Comparison of ENCODE assay signal across 1 cellular context in genomic region chr6:105045546-105045945, GRCh38.
TF ChIP-seq lines count a peak whose summit lies in the region.

No MANE protein-coding gene starts in this region.

TF ChIP-seq in HepG2, 621 proteins besides CTCF, POLR2A, EP300 and RAD21 (continued from another document and continues in another):
- peak; percentile 60 for TF ChIP-seq ARID5B (CRISPR knock-in tag; IDR thresholded peaks at IDR 0.05)
- no peak for TF ChIP-seq ZFP36 (IDR thresholded peaks at IDR 0.05; ENCODE audit: borderline replicate concordance, low read depth, low read length, partially characterized antibody)
- 0 out of 2 replicates have a peak, but pooled peaks have one; percentile 31 for TF ChIP-seq SMARCC2 (IDR thresholded peaks at IDR 0.05)
- TF ChIP-seq IRF2 (CRISPR knock-in tag; IDR thresholded peaks at IDR 0.05), result peak; percentile 19; the same call in 1 of the 2 replicates
- TF ChIP-seq RFX1 (IDR thresholded peaks at IDR 0.05), result no peak
- peak; percentile 88 for TF ChIP-seq FOSL2 (CRISPR knock-in tag; IDR thresholded peaks at IDR 0.05)
- TF ChIP-seq ZNF18 (CRISPR knock-in tag; IDR thresholded peaks at IDR 0.05; ENCODE audit: insufficient replicate concordance), result no peak
- no peak for TF ChIP-seq ZNF615 (CRISPR knock-in tag; IDR thresholded peaks at IDR 0.05; ENCODE audit: borderline replicate concordance)
- TF ChIP-seq HOMEZ (CRISPR knock-in tag; IDR thresholded peaks at IDR 0.05; ENCODE audit: low read depth), result peak; percentile 67; the same call in 1 of the 2 replicates
- peak; percentile 71; the same call in 1 of the 2 replicates for TF ChIP-seq AHDC1 (CRISPR knock-in tag; IDR thresholded peaks at IDR 0.05; ENCODE audit: borderline replicate concordance)
- TF ChIP-seq RARA (CRISPR knock-in tag; IDR thresholded peaks at IDR 0.05), result peak; percentile 50; the same call in 1 of the 2 replicates
- no peak; the same call in 1 of the 2 replicates for TF ChIP-seq ISL2 (CRISPR knock-in tag; IDR thresholded peaks at IDR 0.05)
- no peak for TF ChIP-seq ELF1 (CRISPR knock-in tag; IDR thresholded peaks at IDR 0.05)
- no peak for TF ChIP-seq ZNF766 (CRISPR knock-in tag; IDR thresholded peaks at IDR 0.05; ENCODE audit: borderline replicate concordance)
- TF ChIP-seq NR3C1 (CRISPR knock-in tag; IDR thresholded peaks at IDR 0.05), result no peak
- TF ChIP-seq ZBTB7A (CRISPR knock-in tag; IDR thresholded peaks at IDR 0.05), result no peak
- 0 out of 2 replicates have a peak, but pooled peaks have one; percentile 28 for TF ChIP-seq CREM (IDR thresholded peaks at IDR 0.05)
- no peak for TF ChIP-seq CREM (CRISPR knock-in tag; IDR thresholded peaks at IDR 0.05)
- no peak for TF ChIP-seq ZNF431 (CRISPR knock-in tag; IDR thresholded peaks at IDR 0.05; ENCODE audit: borderline replicate concordance, low read depth)
- TF ChIP-seq ONECUT2 (CRISPR knock-in tag; IDR thresholded peaks at IDR 0.05), result no peak
- TF ChIP-seq SOX13 (IDR thresholded peaks at IDR 0.05), result peak; percentile 73
- peak in 1 of 2 experiments; percentile 90; a peak in 2 of 4 replicates for TF ChIP-seq SOX13 (CRISPR knock-in tag; conservative IDR thresholded peaks at IDR 0.05 in 1 of 2, IDR thresholded peaks at IDR 0.05 in 1 of 2)
- TF ChIP-seq FOXP4 (CRISPR knock-in tag; IDR thresholded peaks at IDR 0.05), result peak; percentile 54; the same call in 1 of the 2 replicates
- TF ChIP-seq JUN (CRISPR knock-in tag; IDR thresholded peaks at IDR 0.05), result peak; percentile 72; the same call in 1 of the 2 replicates
- TF ChIP-seq NR2F6 (IDR thresholded peaks at IDR 0.05), result peak; percentile 33; the same call in 1 of the 2 replicates
- no peak for TF ChIP-seq NR2F6 (CRISPR knock-in tag; IDR thresholded peaks at IDR 0.05)
- TF ChIP-seq AGO1 (IDR thresholded peaks at IDR 0.05; ENCODE audit: low read depth, low read length, poor library complexity, severe bottlenecking), result no peak
- TF ChIP-seq SOX6 (IDR thresholded peaks at IDR 0.05), result no peak
- TF ChIP-seq SOX6 (CRISPR knock-in tag; IDR thresholded peaks at IDR 0.05), result peak; percentile 78
- peak; percentile 14; the same call in 1 of the 2 replicates for TF ChIP-seq SALL1 (CRISPR knock-in tag; IDR thresholded peaks at IDR 0.05)
- peak; percentile 66 for TF ChIP-seq ELF3 (CRISPR knock-in tag; IDR thresholded peaks at IDR 0.05)
- TF ChIP-seq ZSCAN29 (CRISPR knock-in tag; conservative IDR thresholded peaks at IDR 0.05), result 0 out of 2 replicates have a peak, but pooled peaks have one; percentile 31
- TF ChIP-seq SOX5 (CRISPR knock-in tag; IDR thresholded peaks at IDR 0.05; ENCODE audit: borderline replicate concordance), result peak; percentile 93
- TF ChIP-seq TBX2 (CRISPR knock-in tag; IDR thresholded peaks at IDR 0.05; ENCODE audit: borderline replicate concordance), result peak; percentile 25; the same call in 1 of the 2 replicates
- peak; percentile 12; the same call in 1 of the 2 replicates for TF ChIP-seq TCF7 (IDR thresholded peaks at IDR 0.05; ENCODE audit: low read depth)
- no peak for TF ChIP-seq ZNF563 (CRISPR knock-in tag; IDR thresholded peaks at IDR 0.05)
- TF ChIP-seq ZNF557 (CRISPR knock-in tag; IDR thresholded peaks at IDR 0.05), result no peak
- TF ChIP-seq ZNF468 (CRISPR knock-in tag; IDR thresholded peaks at IDR 0.05), result no peak
- TF ChIP-seq ZNF609 (CRISPR knock-in tag; IDR thresholded peaks at IDR 0.05; ENCODE audit: borderline replicate concordance), result peak; percentile 27; the same call in 1 of the 2 replicates
- TF ChIP-seq MLX (CRISPR knock-in tag; IDR thresholded peaks at IDR 0.05), result 0 out of 2 replicates have a peak, but pooled peaks have one; percentile 23
- peak; percentile 90 for TF ChIP-seq MIXL1 (CRISPR knock-in tag; IDR thresholded peaks at IDR 0.05)
- TF ChIP-seq FOXA1 (IDR thresholded peaks at IDR 0.05), result no peak
- peak; percentile 73 for TF ChIP-seq FOXA1 (CRISPR knock-in tag; IDR thresholded peaks at IDR 0.05)
- TF ChIP-seq RXRB (CRISPR knock-in tag; IDR thresholded peaks at IDR 0.05; ENCODE audit: borderline replicate concordance), result peak; percentile 36; the same call in 1 of the 2 replicates
- peak; percentile 68; the same call in 1 of the 2 replicates for TF ChIP-seq JUNB (CRISPR knock-in tag; IDR thresholded peaks at IDR 0.05; ENCODE audit: borderline replicate concordance)
